11 cellular contexts compared by ENCODE assay signal in the genomic region with DNA sequence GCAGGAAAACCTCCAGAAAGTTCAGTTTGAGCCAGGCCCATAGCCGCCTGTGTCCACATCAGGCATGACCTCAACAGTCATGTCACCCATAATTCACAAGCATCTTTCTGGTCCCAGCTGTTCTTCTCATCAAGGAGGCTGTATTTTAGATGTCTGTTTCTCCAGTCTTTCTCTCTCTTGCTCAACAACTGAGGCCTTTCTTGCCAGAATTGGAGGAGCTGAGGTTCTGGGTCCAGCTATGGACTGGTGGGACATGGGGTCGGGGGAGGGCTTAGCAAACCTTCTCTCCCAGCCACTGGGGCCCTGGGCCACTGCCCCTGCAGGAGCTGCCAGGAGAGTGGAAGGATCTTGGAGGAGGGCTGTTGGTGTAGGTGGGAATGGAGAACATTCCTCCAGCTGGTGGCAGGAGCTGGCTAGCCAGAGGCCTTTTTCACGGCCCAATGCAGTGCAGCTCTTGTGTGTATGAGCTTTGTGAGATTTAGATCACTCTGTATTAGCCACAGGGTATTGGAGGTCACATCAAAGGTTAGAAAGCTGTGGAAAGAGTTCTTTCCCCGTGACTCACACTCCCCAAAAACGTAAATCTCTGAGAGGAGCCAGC. TPM values are rescaled to one million over a fixed set of nuclear protein-coding genes. Genes with fewer than 3 reads are reported as not detected.
DNase-seq lines count a peak whose midpoint lies in the region; ATAC-seq, FAIRE-seq and TF ChIP-seq lines count a peak whose summit lies in the region.
"Had no signal": no experiment of that assay in that cellular context is flagged by ENCODE, and none has a peak within 500 bp of the region (broad histone marks: within the 10 kb centered on the region; RNA-seq: fewer than 3 reads in every experiment).

No MANE protein-coding gene starts in this region.

- H3K9me3 ChIP-seq in BLaER1 treated with 17β-estradiol and CSF1 and Interleukin-3, amounts not matched to agents 10 nM and 100 nM (replicated peaks in 1 of 11): peaks cover 0 to 6% (median 0%) of the 10 kb centered on the region in 11 experiments; a peak in 3 of 22 replicates
- no peaks in the 10 kb centered on the region for H3K9me3 ChIP-seq in pancreas

- no peaks in the 10 kb centered on the region for H4K20me1 ChIP-seq in BLaER1 treated with 17β-estradiol and CSF1 and Interleukin-3, amounts not matched to agents 10 nM and 100 nM

- TF ChIP-seq CTCF in fibroblast of villous mesenchyme (IDR thresholded peaks at IDR 0.05; ENCODE audit: insufficient read depth, low read depth, low read length) (no peak), pancreas (IDR thresholded peaks at IDR 0.05) (no peak)

- H3K4me2 ChIP-seq in BLaER1 treated with 17β-estradiol and CSF1 and Interleukin-3, amounts not matched to agents 10 nM and 100 nM: peak overlapping the region; percentile 75 to 98 (median 93)

- H3K9ac ChIP-seq in BLaER1 treated with 17β-estradiol and CSF1 and Interleukin-3, amounts not matched to agents 10 nM and 100 nM: peak overlapping the region in 8 of 11 experiments; percentile 47 to 70 (median 66); a peak in 8 of 22 replicates

- FAIRE-seq in pancreas (lab: Jason Lieb, UNC): no peak

- peaks cover 65 to 88% (median 86%) of the 10 kb centered on the region in 10 experiments for H3K4me1 ChIP-seq in BLaER1 treated with 17β-estradiol and CSF1 and Interleukin-3, amounts not matched to agents 10 nM and 100 nM
- no peaks in the 10 kb centered on the region for H3K4me1 ChIP-seq in pancreas

- no peak overlapping the region for H3K4me3 ChIP-seq in BLaER1 treated with 17β-estradiol and CSF1 and Interleukin-3, amounts not matched to agents 10 nM and 100 nM
- H3K4me3 ChIP-seq in fibroblast of villous mesenchyme (ENCODE audit: low read depth, low read length): no peak overlapping the region
- H3K4me3 ChIP-seq in pancreas: no peak overlapping the region

- no peaks in the 10 kb centered on the region for H3K36me3 ChIP-seq in BLaER1 treated with 17β-estradiol and CSF1 and Interleukin-3, amounts not matched to agents 10 nM and 100 nM
- no peaks in the 10 kb centered on the region for H3K36me3 ChIP-seq in pancreas

- intact Hi-C loops in pancreas (cut with DNase I): no loop called here

- 44 to 53% methylated on average over 5 of the region's 5 CpGs for WGBS in pancreas, 2 donors

- H3K27ac ChIP-seq in BLaER1 treated with 17β-estradiol and CSF1 and Interleukin-3, amounts not matched to agents 10 nM and 100 nM: peak overlapping the region in 9 of 11 experiments; percentile 57 to 85 (median 77); a peak in 16 of 22 replicates
- H3K27ac ChIP-seq in pancreas: no peak overlapping the region

- H3K27me3 ChIP-seq in BLaER1 treated with 17β-estradiol and CSF1 and Interleukin-3, amounts not matched to agents 10 nM and 100 nM: 0 out of 22 replicates have a peak, but pooled peaks cover 0 to 10% (median 0%) of the 10 kb centered on the region in 11 experiments
- H3K27me3 ChIP-seq in pancreas: no peaks in the 10 kb centered on the region

- peak; percentile 43 to 71 (median 48) for ATAC-seq in pancreas
- ATAC-seq in GM21717 (IDR thresholded peaks at IDR 0.05; ENCODE audit: unreplicated experiment): no peak

- peak; percentile 94 for DNase-seq in RPMI7951 (ENCODE audit: low read depth)
- DNase-seq in fibroblast of villous mesenchyme (ENCODE audit: low read depth): peak; percentile 90
- peak in 2 of 6 donors; percentile 27 to 41 for DNase-seq in pancreas
- no peak for DNase-seq in 8988T
- DNase-seq in NCI-H345 (lab: John Stamatoyannopoulos, UW): no peak
- DNase-seq in NCI-H187 treated with DMSO at 0.1 percent for 48 hours (lab: John Stamatoyannopoulos, UW): no peak
- DNase-seq: DMS153; effector CD8-positive, alpha-beta T cell; NK-92 treated with Interleukin-12 subunit alpha and Interleukin-12 subunit beta, amount 100 ng/mL, for 24 hours had no signal

RNA-seq across cellular contexts. Expression of gene MAGEF1, which starts 23.5 kb away (rescaled TPM):
- 26.6 and 33.9 TPM in 2 replicates for total RNA-seq in RPMI7951 (2014; rRNA removed; shearing (Covaris generic))
- 20.6 and 23.7 TPM in 2 replicates for total RNA-seq in fibroblast of villous mesenchyme
- total RNA-seq in pancreas: 10 to 100 TPM; 10.4 to 19.7 (median 14.1) TPM
- 10 to 100 TPM; 18.8 to 34.0 TPM for polyA plus RNA-seq in pancreas

Comparison
In these comparisons a context has a peak if more than half of its experiments do, and no peak if none do; other contexts are left out.
1. H3K27ac ChIP-seq: peak in BLaER1 treated with 17β-estradiol and CSF1 and Interleukin-3, amounts not matched to agents 10 nM and 100 nM (9 of 11); none in pancreas (0 of 4).
2. DNase-seq: peak in RPMI7951 (single experiment) and fibroblast of villous mesenchyme (single experiment); none in 8988T (single experiment), NCI-H345 (single experiment) and NCI-H187 treated with DMSO at 0.1 percent for 48 hours (single experiment).